Comparison of ENCODE assay signal across 15 cellular contexts in genomic region chr2:113842919-113843736, GRCh38. TPM values are rescaled to one million over a fixed set of nuclear protein-coding genes. Genes with fewer than 3 reads are reported as not detected.
DNase-seq lines count a peak whose midpoint lies in the region; ATAC-seq and TF ChIP-seq lines count a peak whose summit lies in the region.
"Had no signal": no experiment of that assay in that cellular context is flagged by ENCODE, and none has a peak within 500 bp of the region (broad histone marks: within the 10 kb centered on the region; RNA-seq: fewer than 3 reads in every experiment).

No MANE protein-coding gene starts in this region.

- H3K27me3 ChIP-seq in mammary epithelial cell (ENCODE audit: insufficient read depth, low read length) (no peaks in the 10 kb centered on the region), vagina (no peaks in the 10 kb centered on the region)
- H3K27me3 ChIP-seq: sigmoid colon, testis had no signal

- H3K4me3 ChIP-seq in mammary epithelial cell (replicated peaks in 1 of 3; ENCODE audit: insufficient read depth in 1 of 3, low read depth in 2 of 3, low read length in 3 of 3) (peak overlapping the region in 2 of 3 experiments; percentile 31 to 33), vagina (no peak overlapping the region)
- H3K4me3 ChIP-seq: GM23338, sigmoid colon, testis had no signal

- no peak for DNase-seq in activated T-cell treated with anti-CD3 and anti-CD28 coated beads, Interleukin-2, amount 50 U/mL, for 24 hours
- DNase-seq in activated T-cell treated with anti-CD3 and anti-CD28 coated beads, Interleukin-2, amount 50 U/mL, for 1 hour, result no peak
- DNase-seq in mammary epithelial cell (peak; percentile 93), kidney glomerular epithelial cell (lab: John Stamatoyannopoulos, UW) (peak; percentile 70), vagina (ENCODE audit: extremely low spot score in 2 of 2) (no peak), SIG-M5 (lab: John Stamatoyannopoulos, UW) (no peak)
- DNase-seq in activated effector memory CD4-positive, alpha-beta T cell treated with Interleukin-2 at 50 U/mL for 16 hours, result no peak
- DNase-seq: 8988T; aorta; DMS153; effector memory CD4-positive, alpha-beta T cell; sigmoid colon; testis had no signal

- BruUV-seq in mammary epithelial cell (replicated peaks; lab: Mats Ljungman, UMichigan), result TSS peak; percentile 89

- H4K20me1 ChIP-seq in mammary epithelial cell (ENCODE audit: insufficient read depth, low read length), result no peaks in the 10 kb centered on the region

- H3K9ac ChIP-seq in mammary epithelial cell (ENCODE audit: insufficient read depth, low read length), result peak overlapping the region; percentile 90

- H3K9me3 Mint-ChIP-seq in activated T-cell treated with anti-CD3 and anti-CD28 coated beads, Interleukin-2, amount 50 U/mL, for 24 hours, result peaks cover 9% of the 10 kb centered on the region

- H3K27me3 Mint-ChIP-seq in activated T-cell treated with anti-CD3 and anti-CD28 coated beads, Interleukin-2, amount 50 U/mL, for 24 hours, result no peaks in the 10 kb centered on the region

- CTCF ChIA-PET in mammary epithelial cell (lab: Charles Lee; ENCODE audit: low non-redundant PET), result no interaction called here

- H3K9me3 ChIP-seq in mammary epithelial cell (replicated peaks; ENCODE audit: insufficient read depth, low read length) (no peaks in the 10 kb centered on the region), vagina (no peaks in the 10 kb centered on the region)
- H3K9me3 ChIP-seq: sigmoid colon, testis had no signal

- H3K27ac ChIP-seq in mammary epithelial cell (ENCODE audit: insufficient read depth, low read depth, low read length) (peak overlapping the region; percentile 95), vagina (peak overlapping the region; percentile 75)
- H3K27ac ChIP-seq: sigmoid colon, testis had no signal

- 20% methylated on average over 14 of the region's 14 CpGs for WGBS in mammary epithelial cell (ENCODE audit: low coverage, missing lambda C conversion rate)

- in situ Hi-C loops in mammary epithelial cell (cut with MboI; ENCODE audit: low sequenced_read_pairs in 2 of 2), result no loop called here

- intact Hi-C loops in mammary epithelial cell (cut with micrococcal nuclease), result loop anchor here (5.0 kb wide), 1 partner anchor 86 kb away; the partner anchor contains the start of gene SLC35F5
- intact Hi-C loops in vagina (cut with DNase I), result no loop called here

- ATAC-seq in HG03280 (IDR thresholded peaks at IDR 0.05; ENCODE audit: unreplicated experiment), result no peak
- ATAC-seq: GM23338 had no signal

- no peak for TF ChIP-seq POLR2A in vagina (IDR thresholded peaks at IDR 0.05)

- dilution Hi-C loops in mammary epithelial cell (cut with HindIII; ENCODE audit: low sequenced_read_pairs), result no loop called here

- TF ChIP-seq CTCF in mammary epithelial cell (conservative IDR thresholded peaks at IDR 0.05 in 1 of 2, IDR thresholded peaks at IDR 0.05 in 1 of 2; ENCODE audit: extremely low read depth in 1 of 2, insufficient read depth in 1 of 2, low read depth in 1 of 2, low read length in 2 of 2) (no peak), vagina (IDR thresholded peaks at IDR 0.05) (no peak)

- peak overlapping the region; percentile 23 for H3K27ac Mint-ChIP-seq in activated T-cell treated with anti-CD3 and anti-CD28 coated beads, Interleukin-2, amount 50 U/mL, for 24 hours
- H3K27ac Mint-ChIP-seq: GM23338 had no signal

- H3K4me1 Mint-ChIP-seq in activated T-cell treated with anti-CD3 and anti-CD28 coated beads, Interleukin-2, amount 50 U/mL, for 24 hours (ENCODE audit: low read depth), result peaks cover 10% of the 10 kb centered on the region

- peak overlapping the region; percentile 82 for H2AFZ ChIP-seq in mammary epithelial cell (ENCODE audit: low read depth, low read length)
- H2AFZ ChIP-seq: GM23338 had no signal

- H3K4me1 ChIP-seq in mammary epithelial cell (ENCODE audit: insufficient read depth, low read length) (peaks cover 10% of the 10 kb centered on the region), vagina (peaks cover 16% of the 10 kb centered on the region)
- H3K4me1 ChIP-seq: sigmoid colon, testis had no signal

- H3K4me3 Mint-ChIP-seq in activated T-cell treated with anti-CD3 and anti-CD28 coated beads, Interleukin-2, amount 50 U/mL, for 24 hours, result no peak overlapping the region
- H3K4me3 Mint-ChIP-seq: GM23338 had no signal

- H3K36me3 Mint-ChIP-seq in activated T-cell treated with anti-CD3 and anti-CD28 coated beads, Interleukin-2, amount 50 U/mL, for 24 hours (ENCODE audit: low read depth), result peaks cover 41% of the 10 kb centered on the region

- no peaks in the 10 kb centered on the region for H3K36me3 ChIP-seq in mammary epithelial cell (ENCODE audit: insufficient read depth, low read length)
- H3K36me3 ChIP-seq in vagina, result no peaks in the 10 kb centered on the region
- H3K36me3 ChIP-seq: sigmoid colon had no signal

- peak overlapping the region; percentile 87 for H3K4me2 ChIP-seq in mammary epithelial cell (ENCODE audit: insufficient read depth, low read depth, low read length)
- H3K4me2 ChIP-seq: GM23338 had no signal

- no peaks in the 10 kb centered on the region for H3K79me2 ChIP-seq in mammary epithelial cell (ENCODE audit: insufficient read depth, low read length)

RNA-seq across cellular contexts. Expression of gene ACTR3, which starts 46.8 kb away (rescaled TPM):
- 100 to 1,000 TPM; 261 to 358 TPM for total RNA-seq in mammary epithelial cell
- polyA plus RNA-seq in mammary epithelial cell, result 170 TPM
- polyA minus RNA-seq in mammary epithelial cell, result 128 TPM
- 105 TPM for total RNA-seq in vagina

Comparison
In these comparisons a context has a peak if more than half of its experiments do, and no peak if none do; other contexts are left out.
1. DNase-seq: peak in mammary epithelial cell (single experiment) and kidney glomerular epithelial cell (single experiment); none in activated T-cell treated with anti-CD3 and anti-CD28 coated beads, Interleukin-2, amount 50 U/mL, for 24 hours (single experiment), activated T-cell treated with anti-CD3 and anti-CD28 coated beads, Interleukin-2, amount 50 U/mL, for 1 hour (single experiment), vagina (0 of 2), SIG-M5 (single experiment) and activated effector memory CD4-positive, alpha-beta T cell treated with Interleukin-2 at 50 U/mL for 16 hours (single experiment).
2. H3K4me3 ChIP-seq: peak in mammary epithelial cell (2 of 3); none in vagina (0 of 2).